In the genomic region with DNA sequence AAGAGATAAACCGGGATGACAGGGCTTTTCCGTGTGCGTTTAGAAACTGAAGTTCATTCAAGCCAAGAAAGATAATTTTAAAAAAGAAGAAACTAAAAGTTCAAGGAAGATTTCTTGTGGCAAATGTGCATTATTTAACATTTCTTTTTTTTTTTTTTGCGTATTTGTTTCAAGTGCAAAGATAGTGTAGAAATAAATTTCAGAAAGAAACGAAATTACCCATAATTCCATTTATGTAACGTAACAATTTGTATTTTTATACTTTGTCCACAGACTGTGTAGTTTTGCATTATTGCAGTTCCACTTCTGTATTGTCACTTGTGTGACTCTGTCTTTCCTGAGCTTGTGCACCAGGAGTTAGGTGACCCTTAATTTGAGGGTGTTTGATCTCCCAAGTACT, we compare ENCODE assay signal across 2 cellular contexts.
TF ChIP-seq lines count a peak whose summit lies in the region.

No MANE protein-coding gene starts in this region.

TF ChIP-seq in IMR-90, 13 proteins besides CTCF, POLR2A, EP300 and RAD21:
- TF ChIP-seq RFX5 (IDR thresholded peaks at IDR 0.05; ENCODE audit: low read depth, low read length) (no peak), CEBPB (IDR thresholded peaks at IDR 0.05; ENCODE audit: low read depth, low read length) (no peak), SMC3 (IDR thresholded peaks at IDR 0.05; ENCODE audit: low read depth, low read length) (no peak), RCOR1 (IDR thresholded peaks at IDR 0.05; ENCODE audit: insufficient replicate concordance, low read length) (no peak), CHD1 (IDR thresholded peaks at IDR 0.05; ENCODE audit: low read depth, low read length) (no peak), FOS (IDR thresholded peaks at IDR 0.05; ENCODE audit: low read depth, low read length) (no peak), BHLHE40 (IDR thresholded peaks at IDR 0.05; ENCODE audit: low read depth, low read length) (no peak), MAZ (IDR thresholded peaks at IDR 0.05; ENCODE audit: borderline replicate concordance, low read depth, low read length) (no peak), MAFK (IDR thresholded peaks at IDR 0.05; ENCODE audit: low read depth, low read length) (no peak), NFE2L2 (IDR thresholded peaks at IDR 0.05; ENCODE audit: low read depth, low read length) (no peak), MXI1 (IDR thresholded peaks at IDR 0.05; ENCODE audit: borderline replicate concordance, low read depth, low read length) (no peak)
- TF ChIP-seq, protein P1, sequence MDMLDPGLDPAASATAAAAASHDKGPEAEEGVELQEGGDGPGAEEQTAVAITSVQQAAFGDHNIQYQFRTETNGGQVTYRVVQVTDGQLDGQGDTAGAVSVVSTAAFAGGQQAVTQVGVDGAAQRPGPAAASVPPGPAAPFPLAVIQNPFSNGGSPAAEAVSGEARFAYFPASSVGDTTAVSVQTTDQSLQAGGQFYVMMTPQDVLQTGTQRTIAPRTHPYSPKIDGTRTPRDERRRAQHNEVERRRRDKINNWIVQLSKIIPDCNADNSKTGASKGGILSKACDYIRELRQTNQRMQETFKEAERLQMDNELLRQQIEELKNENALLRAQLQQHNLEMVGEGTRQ (IDR thresholded peaks at IDR 0.05; ENCODE audit: low read depth, low read length), result no peak
- TF ChIP-seq, protein P2, sequence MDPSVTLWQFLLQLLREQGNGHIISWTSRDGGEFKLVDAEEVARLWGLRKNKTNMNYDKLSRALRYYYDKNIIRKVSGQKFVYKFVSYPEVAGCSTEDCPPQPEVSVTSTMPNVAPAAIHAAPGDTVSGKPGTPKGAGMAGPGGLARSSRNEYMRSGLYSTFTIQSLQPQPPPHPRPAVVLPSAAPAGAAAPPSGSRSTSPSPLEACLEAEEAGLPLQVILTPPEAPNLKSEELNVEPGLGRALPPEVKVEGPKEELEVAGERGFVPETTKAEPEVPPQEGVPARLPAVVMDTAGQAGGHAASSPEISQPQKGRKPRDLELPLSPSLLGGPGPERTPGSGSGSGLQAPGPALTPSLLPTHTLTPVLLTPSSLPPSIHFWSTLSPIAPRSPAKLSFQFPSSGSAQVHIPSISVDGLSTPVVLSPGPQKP (IDR thresholded peaks at IDR 0.05; ENCODE audit: borderline replicate concordance, low read depth, low read length), result no peak

TF ChIP-seq in K562, 482 proteins besides CTCF, POLR2A, EP300 and RAD21 (continues in another document):
- TF ChIP-seq ARHGAP35 (IDR thresholded peaks at IDR 0.05; ENCODE audit: partially characterized antibody), result no peak
- TF ChIP-seq ZNF785 (CRISPR knock-in tag; IDR thresholded peaks at IDR 0.05), result no peak
- TF ChIP-seq MAFF (IDR thresholded peaks at IDR 0.05; ENCODE audit: low read length), result no peak
- TF ChIP-seq, protein P3, sequence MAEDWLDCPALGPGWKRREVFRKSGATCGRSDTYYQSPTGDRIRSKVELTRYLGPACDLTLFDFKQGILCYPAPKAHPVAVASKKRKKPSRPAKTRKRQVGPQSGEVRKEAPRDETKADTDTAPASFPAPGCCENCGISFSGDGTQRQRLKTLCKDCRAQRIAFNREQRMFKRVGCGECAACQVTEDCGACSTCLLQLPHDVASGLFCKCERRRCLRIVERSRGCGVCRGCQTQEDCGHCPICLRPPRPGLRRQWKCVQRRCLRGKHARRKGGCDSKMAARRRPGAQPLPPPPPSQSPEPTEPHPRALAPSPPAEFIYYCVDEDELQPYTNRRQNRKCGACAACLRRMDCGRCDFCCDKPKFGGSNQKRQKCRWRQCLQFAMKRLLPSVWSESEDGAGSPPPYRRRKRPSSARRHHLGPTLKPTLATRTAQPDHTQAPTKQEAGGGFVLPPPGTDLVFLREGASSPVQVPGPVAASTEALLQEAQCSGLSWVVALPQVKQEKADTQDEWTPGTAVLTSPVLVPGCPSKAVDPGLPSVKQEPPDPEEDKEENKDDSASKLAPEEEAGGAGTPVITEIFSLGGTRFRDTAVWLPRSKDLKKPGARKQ (CRISPR knock-in tag; IDR thresholded peaks at IDR 0.05), result 0 out of 2 replicates have a peak, but pooled peaks have one; percentile 74
- TF ChIP-seq DACH1 (IDR thresholded peaks at IDR 0.05; ENCODE audit: partially characterized antibody), result no peak
- TF ChIP-seq KDM4B (IDR thresholded peaks at IDR 0.05; ENCODE audit: borderline replicate concordance in 2 of 2, low read depth in 1 of 2), result no peak
- TF ChIP-seq GATAD2A (IDR thresholded peaks at IDR 0.05), result no peak
- TF ChIP-seq, protein P4, sequence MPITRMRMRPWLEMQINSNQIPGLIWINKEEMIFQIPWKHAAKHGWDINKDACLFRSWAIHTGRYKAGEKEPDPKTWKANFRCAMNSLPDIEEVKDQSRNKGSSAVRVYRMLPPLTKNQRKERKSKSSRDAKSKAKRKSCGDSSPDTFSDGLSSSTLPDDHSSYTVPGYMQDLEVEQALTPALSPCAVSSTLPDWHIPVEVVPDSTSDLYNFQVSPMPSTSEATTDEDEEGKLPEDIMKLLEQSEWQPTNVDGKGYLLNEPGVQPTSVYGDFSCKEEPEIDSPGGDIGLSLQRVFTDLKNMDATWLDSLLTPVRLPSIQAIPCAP (CRISPR knock-in tag; IDR thresholded peaks at IDR 0.05; ENCODE audit: borderline replicate concordance), result no peak
- TF ChIP-seq, protein P5, sequence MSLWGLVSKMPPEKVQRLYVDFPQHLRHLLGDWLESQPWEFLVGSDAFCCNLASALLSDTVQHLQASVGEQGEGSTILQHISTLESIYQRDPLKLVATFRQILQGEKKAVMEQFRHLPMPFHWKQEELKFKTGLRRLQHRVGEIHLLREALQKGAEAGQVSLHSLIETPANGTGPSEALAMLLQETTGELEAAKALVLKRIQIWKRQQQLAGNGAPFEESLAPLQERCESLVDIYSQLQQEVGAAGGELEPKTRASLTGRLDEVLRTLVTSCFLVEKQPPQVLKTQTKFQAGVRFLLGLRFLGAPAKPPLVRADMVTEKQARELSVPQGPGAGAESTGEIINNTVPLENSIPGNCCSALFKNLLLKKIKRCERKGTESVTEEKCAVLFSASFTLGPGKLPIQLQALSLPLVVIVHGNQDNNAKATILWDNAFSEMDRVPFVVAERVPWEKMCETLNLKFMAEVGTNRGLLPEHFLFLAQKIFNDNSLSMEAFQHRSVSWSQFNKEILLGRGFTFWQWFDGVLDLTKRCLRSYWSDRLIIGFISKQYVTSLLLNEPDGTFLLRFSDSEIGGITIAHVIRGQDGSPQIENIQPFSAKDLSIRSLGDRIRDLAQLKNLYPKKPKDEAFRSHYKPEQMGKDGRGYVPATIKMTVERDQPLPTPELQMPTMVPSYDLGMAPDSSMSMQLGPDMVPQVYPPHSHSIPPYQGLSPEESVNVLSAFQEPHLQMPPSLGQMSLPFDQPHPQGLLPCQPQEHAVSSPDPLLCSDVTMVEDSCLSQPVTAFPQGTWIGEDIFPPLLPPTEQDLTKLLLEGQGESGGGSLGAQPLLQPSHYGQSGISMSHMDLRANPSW (CRISPR knock-in tag; IDR thresholded peaks at IDR 0.05), result no peak
- no peak for TF ChIP-seq KLF6 (CRISPR knock-in tag; IDR thresholded peaks at IDR 0.05; ENCODE audit: borderline replicate concordance)
- no peak for TF ChIP-seq KLF1 (tag; IDR thresholded peaks at IDR 0.05)
- no peak for TF ChIP-seq CHCHD3 (CRISPR knock-in tag; IDR thresholded peaks at IDR 0.05)
- TF ChIP-seq, protein P6, sequence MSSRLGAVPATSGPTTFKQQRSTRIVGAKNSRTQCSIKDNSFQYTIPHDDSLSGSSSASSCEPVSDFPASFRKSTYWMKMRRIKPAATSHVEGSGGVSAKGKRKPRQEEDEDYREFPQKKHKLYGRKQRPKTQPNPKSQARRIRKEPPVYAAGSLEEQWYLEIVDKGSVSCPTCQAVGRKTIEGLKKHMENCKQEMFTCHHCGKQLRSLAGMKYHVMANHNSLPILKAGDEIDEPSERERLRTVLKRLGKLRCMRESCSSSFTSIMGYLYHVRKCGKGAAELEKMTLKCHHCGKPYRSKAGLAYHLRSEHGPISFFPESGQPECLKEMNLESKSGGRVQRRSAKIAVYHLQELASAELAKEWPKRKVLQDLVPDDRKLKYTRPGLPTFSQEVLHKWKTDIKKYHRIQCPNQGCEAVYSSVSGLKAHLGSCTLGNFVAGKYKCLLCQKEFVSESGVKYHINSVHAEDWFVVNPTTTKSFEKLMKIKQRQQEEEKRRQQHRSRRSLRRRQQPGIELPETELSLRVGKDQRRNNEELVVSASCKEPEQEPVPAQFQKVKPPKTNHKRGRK (tag; IDR thresholded peaks at IDR 0.05), result no peak
- no peak for TF ChIP-seq HNRNPUL1 (IDR thresholded peaks at IDR 0.05; ENCODE audit: low read length)
- TF ChIP-seq ZNF140 (CRISPR knock-in tag; IDR thresholded peaks at IDR 0.05), result 0 out of 2 replicates have a peak, but pooled peaks have one; percentile 15
- TF ChIP-seq TCF7L2 (IDR thresholded peaks at IDR 0.05; ENCODE audit: low read depth, low read length), result no peak
- TF ChIP-seq ZNF668 (CRISPR knock-in tag; IDR thresholded peaks at IDR 0.05), result no peak; the same call in 1 of the 2 replicates
- TF ChIP-seq CTBP1 (IDR thresholded peaks at IDR 0.05; ENCODE audit: borderline replicate concordance), result no peak
- TF ChIP-seq HDGF (IDR thresholded peaks at IDR 0.05), result no peak
- no peak for TF ChIP-seq TEAD2 (tag; IDR thresholded peaks at IDR 0.05)
- TF ChIP-seq ETS2 (tag; IDR thresholded peaks at IDR 0.05; ENCODE audit: borderline replicate concordance, poor library complexity, severe bottlenecking), result no peak
- no peak for TF ChIP-seq HOXB6 (CRISPR knock-in tag; IDR thresholded peaks at IDR 0.05; ENCODE audit: borderline replicate concordance)
- TF ChIP-seq ZNF217 (CRISPR knock-in tag; IDR thresholded peaks at IDR 0.05), result no peak
- no peak for TF ChIP-seq ATF7 (IDR thresholded peaks at IDR 0.05)
- TF ChIP-seq, protein P7, sequence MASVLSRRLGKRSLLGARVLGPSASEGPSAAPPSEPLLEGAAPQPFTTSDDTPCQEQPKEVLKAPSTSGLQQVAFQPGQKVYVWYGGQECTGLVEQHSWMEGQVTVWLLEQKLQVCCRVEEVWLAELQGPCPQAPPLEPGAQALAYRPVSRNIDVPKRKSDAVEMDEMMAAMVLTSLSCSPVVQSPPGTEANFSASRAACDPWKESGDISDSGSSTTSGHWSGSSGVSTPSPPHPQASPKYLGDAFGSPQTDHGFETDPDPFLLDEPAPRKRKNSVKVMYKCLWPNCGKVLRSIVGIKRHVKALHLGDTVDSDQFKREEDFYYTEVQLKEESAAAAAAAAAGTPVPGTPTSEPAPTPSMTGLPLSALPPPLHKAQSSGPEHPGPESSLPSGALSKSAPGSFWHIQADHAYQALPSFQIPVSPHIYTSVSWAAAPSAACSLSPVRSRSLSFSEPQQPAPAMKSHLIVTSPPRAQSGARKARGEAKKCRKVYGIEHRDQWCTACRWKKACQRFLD (CRISPR knock-in tag; IDR thresholded peaks at IDR 0.05), result no peak
- no peak for TF ChIP-seq RBM22 (IDR thresholded peaks at IDR 0.05; ENCODE audit: low read depth, low read length, poor library complexity, severe bottlenecking)
- TF ChIP-seq NEUROD1 (IDR thresholded peaks at IDR 0.05; ENCODE audit: borderline replicate concordance, low read depth, low read length, partially characterized antibody), result no peak
- TF ChIP-seq, protein P8, sequence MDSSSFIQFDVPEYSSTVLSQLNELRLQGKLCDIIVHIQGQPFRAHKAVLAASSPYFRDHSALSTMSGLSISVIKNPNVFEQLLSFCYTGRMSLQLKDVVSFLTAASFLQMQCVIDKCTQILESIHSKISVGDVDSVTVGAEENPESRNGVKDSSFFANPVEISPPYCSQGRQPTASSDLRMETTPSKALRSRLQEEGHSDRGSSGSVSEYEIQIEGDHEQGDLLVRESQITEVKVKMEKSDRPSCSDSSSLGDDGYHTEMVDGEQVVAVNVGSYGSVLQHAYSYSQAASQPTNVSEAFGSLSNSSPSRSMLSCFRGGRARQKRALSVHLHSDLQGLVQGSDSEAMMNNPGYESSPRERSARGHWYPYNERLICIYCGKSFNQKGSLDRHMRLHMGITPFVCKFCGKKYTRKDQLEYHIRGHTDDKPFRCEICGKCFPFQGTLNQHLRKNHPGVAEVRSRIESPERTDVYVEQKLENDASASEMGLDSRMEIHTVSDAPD (CRISPR knock-in tag; IDR thresholded peaks at IDR 0.05), result no peak
- TF ChIP-seq LEF1 (IDR thresholded peaks at IDR 0.05), result no peak
- no peak for TF ChIP-seq RFX1 (IDR thresholded peaks at IDR 0.05)
- TF ChIP-seq CXXC5 (CRISPR knock-in tag; IDR thresholded peaks at IDR 0.05), result 0 out of 2 replicates have a peak, but pooled peaks have one; percentile 32
- no peak for TF ChIP-seq ELF1 (tag; IDR thresholded peaks at IDR 0.05)
- TF ChIP-seq, protein P9, sequence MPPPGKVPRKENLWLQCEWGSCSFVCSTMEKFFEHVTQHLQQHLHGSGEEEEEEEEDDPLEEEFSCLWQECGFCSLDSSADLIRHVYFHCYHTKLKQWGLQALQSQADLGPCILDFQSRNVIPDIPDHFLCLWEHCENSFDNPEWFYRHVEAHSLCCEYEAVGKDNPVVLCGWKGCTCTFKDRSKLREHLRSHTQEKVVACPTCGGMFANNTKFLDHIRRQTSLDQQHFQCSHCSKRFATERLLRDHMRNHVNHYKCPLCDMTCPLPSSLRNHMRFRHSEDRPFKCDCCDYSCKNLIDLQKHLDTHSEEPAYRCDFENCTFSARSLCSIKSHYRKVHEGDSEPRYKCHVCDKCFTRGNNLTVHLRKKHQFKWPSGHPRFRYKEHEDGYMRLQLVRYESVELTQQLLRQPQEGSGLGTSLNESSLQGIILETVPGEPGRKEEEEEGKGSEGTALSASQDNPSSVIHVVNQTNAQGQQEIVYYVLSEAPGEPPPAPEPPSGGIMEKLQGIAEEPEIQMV (tag; conservative IDR thresholded peaks at IDR 0.05; ENCODE audit: low read depth), result 0 out of 2 replicates have a peak, but pooled peaks have one; percentile 26
- no peak for TF ChIP-seq SPI1 (IDR thresholded peaks at IDR 0.05; ENCODE audit: borderline replicate concordance, low read depth, low read length)
- no peak for TF ChIP-seq TBP (optimal IDR thresholded peaks at IDR 0.05; ENCODE audit: low read depth, low read length)
- no peak for TF ChIP-seq ZEB2 (IDR thresholded peaks at IDR 0.05)
- TF ChIP-seq, protein P10, sequence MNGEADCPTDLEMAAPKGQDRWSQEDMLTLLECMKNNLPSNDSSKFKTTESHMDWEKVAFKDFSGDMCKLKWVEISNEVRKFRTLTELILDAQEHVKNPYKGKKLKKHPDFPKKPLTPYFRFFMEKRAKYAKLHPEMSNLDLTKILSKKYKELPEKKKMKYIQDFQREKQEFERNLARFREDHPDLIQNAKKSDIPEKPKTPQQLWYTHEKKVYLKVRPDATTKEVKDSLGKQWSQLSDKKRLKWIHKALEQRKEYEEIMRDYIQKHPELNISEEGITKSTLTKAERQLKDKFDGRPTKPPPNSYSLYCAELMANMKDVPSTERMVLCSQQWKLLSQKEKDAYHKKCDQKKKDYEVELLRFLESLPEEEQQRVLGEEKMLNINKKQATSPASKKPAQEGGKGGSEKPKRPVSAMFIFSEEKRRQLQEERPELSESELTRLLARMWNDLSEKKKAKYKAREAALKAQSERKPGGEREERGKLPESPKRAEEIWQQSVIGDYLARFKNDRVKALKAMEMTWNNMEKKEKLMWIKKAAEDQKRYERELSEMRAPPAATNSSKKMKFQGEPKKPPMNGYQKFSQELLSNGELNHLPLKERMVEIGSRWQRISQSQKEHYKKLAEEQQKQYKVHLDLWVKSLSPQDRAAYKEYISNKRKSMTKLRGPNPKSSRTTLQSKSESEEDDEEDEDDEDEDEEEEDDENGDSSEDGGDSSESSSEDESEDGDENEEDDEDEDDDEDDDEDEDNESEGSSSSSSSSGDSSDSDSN (IDR thresholded peaks at IDR 0.05; ENCODE audit: borderline replicate concordance in 1 of 2, low read depth in 2 of 2, low read length in 2 of 2), result no peak
- peak; percentile 26; the same call in 1 of the 2 replicates for TF ChIP-seq NFIX (CRISPR knock-in tag; IDR thresholded peaks at IDR 0.05; ENCODE audit: low read depth)
- no peak for TF ChIP-seq CBFB (CRISPR knock-in tag; IDR thresholded peaks at IDR 0.05)
- TF ChIP-seq ZNF316 (IDR thresholded peaks at IDR 0.05), result no peak
- TF ChIP-seq KDM2B (CRISPR knock-in tag; IDR thresholded peaks at IDR 0.05), result no peak
- no peak for TF ChIP-seq PHTF2 (CRISPR knock-in tag; IDR thresholded peaks at IDR 0.05)
- TF ChIP-seq ELF4 (CRISPR knock-in tag; IDR thresholded peaks at IDR 0.05), result no peak
- no peak for TF ChIP-seq PCBP2 (IDR thresholded peaks at IDR 0.05; ENCODE audit: low read depth, low read length, poor library complexity, severe bottlenecking)
- TF ChIP-seq CEBPG (CRISPR knock-in tag; IDR thresholded peaks at IDR 0.05), result no peak
- no peak for TF ChIP-seq CEBPG (tag; conservative IDR thresholded peaks at IDR 0.05 in 1 of 2, IDR thresholded peaks at IDR 0.05 in 1 of 2)
